Comparison of ENCODE assay signal across 8 cellular contexts in the genomic region with DNA sequence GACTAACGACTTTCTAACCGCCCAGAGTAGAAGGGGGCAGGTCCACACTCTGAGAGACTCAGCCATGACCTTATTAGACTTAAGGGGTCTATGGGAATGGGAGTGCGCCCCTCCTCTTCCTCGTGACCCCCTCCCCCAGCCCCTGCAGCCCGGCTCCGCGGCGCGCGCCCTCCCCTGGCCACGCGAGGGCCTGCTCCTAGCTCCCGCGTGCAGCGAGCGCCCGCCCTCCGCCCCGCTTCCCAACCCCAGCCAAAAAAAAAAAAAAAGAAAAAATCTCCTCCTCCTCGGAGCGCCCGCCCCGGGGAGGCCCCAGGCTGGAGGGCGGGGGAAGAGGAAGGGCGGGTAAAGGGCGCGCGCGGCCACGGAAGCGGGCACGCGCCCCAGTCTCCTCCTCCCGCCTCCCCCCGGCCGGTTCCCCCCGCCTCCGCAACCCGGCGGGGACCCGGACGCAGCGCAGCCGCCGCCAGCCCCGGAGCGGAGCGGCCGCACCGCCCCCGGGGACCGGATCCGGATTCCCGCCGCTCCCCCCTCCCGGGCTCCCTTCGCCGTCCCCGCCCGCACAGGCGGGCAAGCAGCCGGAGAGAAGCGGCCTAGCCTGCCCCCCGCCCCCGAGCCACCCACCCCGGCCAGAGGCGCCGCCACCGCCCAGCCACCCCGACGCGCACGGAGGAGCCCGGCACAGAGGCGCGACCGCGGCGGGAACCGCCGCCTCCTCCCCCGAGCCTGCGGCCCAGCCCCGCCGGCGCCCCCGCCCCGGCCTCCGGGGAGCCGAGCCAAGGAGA.
DNase-seq lines count a peak whose midpoint lies in the region; ATAC-seq and TF ChIP-seq lines count a peak whose summit lies in the region.

No MANE protein-coding gene starts in this region.

- TF ChIP-seq CTCF in GM10266 (IDR thresholded peaks at IDR 0.05; ENCODE audit: control insufficient read depth, insufficient read depth, low read depth, missing control alignments), result peak; percentile 67

- ATAC-seq in HG02763 (IDR thresholded peaks at IDR 0.05; ENCODE audit: unreplicated experiment) (peak; percentile 41), GM18858 (IDR thresholded peaks at IDR 0.05; ENCODE audit: unreplicated experiment) (no peak)

- H3K27ac ChIP-seq in rectal smooth muscle tissue (ENCODE audit: low read depth, low read length), result peak overlapping the region; percentile 95

- peaks cover 34% of the 10 kb centered on the region for H3K36me3 ChIP-seq in rectal smooth muscle tissue (ENCODE audit: control insufficient read depth, insufficient read depth, low read length)

- no peak overlapping the region for H3K9ac ChIP-seq in rectal smooth muscle tissue (ENCODE audit: low read length)

- peak overlapping the region; percentile 75 for H3K4me3 ChIP-seq in rectal smooth muscle tissue (ENCODE audit: low read length)

- H3K4me1 ChIP-seq in rectal smooth muscle tissue (ENCODE audit: control insufficient read depth, insufficient read depth, low read length), result peaks cover 16% of the 10 kb centered on the region

- H3K27me3 ChIP-seq in rectal smooth muscle tissue (ENCODE audit: control insufficient read depth, insufficient read depth, low read length), result no peaks in the 10 kb centered on the region

- peak; percentile 97 for DNase-seq in GM10266 (ENCODE audit: extremely low spot score)
- DNase-seq in NCI-H1694 (lab: John Stamatoyannopoulos, UW), result peak; percentile 87
- peak; percentile 64 to 95 (median 85) for DNase-seq in T-helper 2 cell
- DNase-seq in anterior cingulate cortex (lab: John Stamatoyannopoulos, UW), result peak in 57 of 58 donors; percentile 25 to 91 (median 81)
- peak; percentile 87 for DNase-seq in hepatic stellate cell (ENCODE audit: low spot score)
